In genomic region chr10:49518982-49519578, GRCh38 we compare ENCODE assay signal across 8 cellular contexts. TPM values are rescaled to one million over a fixed set of nuclear protein-coding genes. Genes with fewer than 3 reads are reported as not detected.
DNase-seq lines count a peak whose midpoint lies in the region; ATAC-seq and TF ChIP-seq lines count a peak whose summit lies in the region.

No MANE protein-coding gene starts in this region.

- H3K4me3 ChIP-seq in brain microvascular endothelial cell (ENCODE audit: low read depth, low read length) = no peak overlapping the region

- H3K36me3 ChIP-seq in brain microvascular endothelial cell (replicated peaks) = peaks cover 61% of the 10 kb centered on the region

- TF ChIP-seq CTCF in brain microvascular endothelial cell (IDR thresholded peaks at IDR 0.05; ENCODE audit: low read depth, low read length, missing control alignments) = peak; percentile 77

- DNase-seq in NCI-H1436 (lab: John Stamatoyannopoulos, UW) (peak; percentile 8), NCI-H1436 treated with DMSO at 0.1 percent for 48 hours (lab: John Stamatoyannopoulos, UW) (no peak), H4 (ENCODE audit: low spot score) (peak; percentile 47), NCI-H748 (lab: John Stamatoyannopoulos, UW; ENCODE audit: unreplicated experiment) (peak; percentile 39), brain microvascular endothelial cell (peak; percentile 53), iris pigment epithelial cell (ENCODE audit: low read depth) (peak; percentile 56), stromal cell of bone marrow (ENCODE audit: low read depth) (peak; percentile 21)

- no peak for ATAC-seq in GM19023 (IDR thresholded peaks at IDR 0.05; ENCODE audit: unreplicated experiment)

- in situ Hi-C loops in brain microvascular endothelial cell (cut with HindIII; ENCODE audit: low pct_ligation_motif_present, low sequenced_read_pairs) = no loop called here

- no peak overlapping the region for H3K27ac ChIP-seq in brain microvascular endothelial cell

- no peaks in the 10 kb centered on the region for H3K27me3 ChIP-seq in brain microvascular endothelial cell (replicated peaks)

RNA-seq across cellular contexts. Expression of gene ERCC6, which starts 19.8 kb away (rescaled TPM):
- total RNA-seq in H4 (2014; rRNA removed; shearing (Covaris generic)) = 4.5 and 5.7 TPM in 2 replicates
